ENCODE assay signal across 17 cellular contexts in the genomic region with DNA sequence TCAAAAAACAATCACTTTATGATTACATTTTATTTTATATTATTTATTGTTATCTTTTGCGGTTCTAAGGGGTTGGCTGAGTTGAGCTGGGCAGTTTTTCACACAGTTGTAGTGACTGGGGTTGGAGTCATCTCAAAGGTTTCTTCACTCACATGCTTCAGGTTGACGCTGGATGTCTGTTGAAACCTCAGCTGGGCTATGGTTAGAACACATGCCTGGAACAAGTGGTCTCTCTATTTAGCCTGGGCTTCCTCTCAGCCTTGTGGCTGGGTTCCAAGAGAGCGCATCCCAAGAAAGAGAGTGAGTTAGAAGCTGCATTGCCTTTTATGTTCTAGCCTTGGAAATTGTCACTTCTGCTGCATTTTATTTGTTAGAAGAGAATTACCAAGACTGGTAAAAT.
DNase-seq lines count a peak whose midpoint lies in the region; ATAC-seq and TF ChIP-seq lines count a peak whose summit lies in the region.
"Had no signal": no experiment of that assay in that cellular context is flagged by ENCODE, and none has a peak within 500 bp of the region (broad histone marks: within the 10 kb centered on the region; RNA-seq: fewer than 3 reads in every experiment).

No MANE protein-coding gene starts in this region.

- H3K4me3 ChIP-seq in fibroblast of mammary gland (ENCODE audit: control insufficient read depth, low read depth, low read length) (no peak overlapping the region), psoas muscle (no peak overlapping the region)
- H3K4me3 ChIP-seq: BLaER1 treated with 17β-estradiol and CSF1 and Interleukin-3, amounts not matched to agents 10 nM and 100 nM had no signal

- peaks cover 0 to 4% (median 0%) of the 10 kb centered on the region in 9 donors for H3K9me3 Mint-ChIP-seq in naive thymus-derived CD8-positive, alpha-beta T cell
- H3K9me3 Mint-ChIP-seq: CD8-positive, alpha-beta T cell; HFFc6 had no signal

- H3K36me3 ChIP-seq in psoas muscle (ENCODE audit: insufficient read depth in 1 of 2, low read depth in 1 of 2), result no peaks in the 10 kb centered on the region
- H3K36me3 ChIP-seq: BLaER1 treated with 17β-estradiol and CSF1 and Interleukin-3, amounts not matched to agents 10 nM and 100 nM had no signal

- H3K27me3 ChIP-seq in psoas muscle (ENCODE audit: insufficient read depth in 3 of 3, low read length in 2 of 3), result no peaks in the 10 kb centered on the region
- H3K27me3 ChIP-seq: BLaER1 treated with 17β-estradiol and CSF1 and Interleukin-3, amounts not matched to agents 10 nM and 100 nM had no signal

- in situ Hi-C loops in SK-MEL-5 (cut with HindIII; ENCODE audit: low pct_unique_long_range_greater_than_20kb, low sequenced_read_pairs), result no loop called here

- 71 to 79% (median 74%) methylated on average over 3 of the region's 3 CpGs for WGBS in psoas muscle, 3 donors

- H3K9me3 ChIP-seq in psoas muscle, result no peaks in the 10 kb centered on the region

- peak in 3 of 4 donors; percentile 47 to 88 (median 80) for ATAC-seq in psoas muscle
- no peak for ATAC-seq in naive thymus-derived CD8-positive, alpha-beta T cell
- ATAC-seq in HG03175 (IDR thresholded peaks at IDR 0.05; ENCODE audit: unreplicated experiment), result no peak
- ATAC-seq: CD8-positive, alpha-beta T cell; HCT116; HepG2 had no signal

- no peaks in the 10 kb centered on the region for H3K4me1 ChIP-seq in psoas muscle

- no peaks in the 10 kb centered on the region for H3K4me1 Mint-ChIP-seq in naive thymus-derived CD8-positive, alpha-beta T cell
- H3K4me1 Mint-ChIP-seq: B cell had no signal

- peaks cover 0 to 4% (median 0%) of the 10 kb centered on the region in 5 donors for H3K27me3 Mint-ChIP-seq in naive thymus-derived CD8-positive, alpha-beta T cell
- H3K27me3 Mint-ChIP-seq: B cell had no signal

- peak; percentile 14 for DNase-seq in SK-MEL-5 (ENCODE audit: low read depth, low spot score)
- peak; percentile 59 for DNase-seq in fibroblast of mammary gland (ENCODE audit: low read depth)
- no peak for DNase-seq in psoas muscle
- DNase-seq in naive thymus-derived CD8-positive, alpha-beta T cell, result no peak
- DNase-seq in stimulated activated CD8-positive, alpha-beta memory T cell treated with anti-CD3 and anti-CD28 coated beads, Interleukin-4, amount 100 ng/mL, for 48 hours, result no peak
- DNase-seq: Calu3; CD8-positive, alpha-beta T cell; DMS79 treated with DMSO at 0.1 percent for 48 hours; GF-D8; GOT3; H7; HFFc6 had no signal

- POLR2A ChIA-PET in naive thymus-derived CD8-positive, alpha-beta T cell (lab: Charles Lee), result no interaction called here

- TF ChIP-seq CTCF in fibroblast of mammary gland (conservative IDR thresholded peaks at IDR 0.05; ENCODE audit: control insufficient read depth, insufficient read depth, low read depth, low read length) (no peak), psoas muscle (IDR thresholded peaks at IDR 0.05) (no peak)

- H3K27ac Mint-ChIP-seq in naive thymus-derived CD8-positive, alpha-beta T cell, result no peak overlapping the region
- H3K27ac Mint-ChIP-seq: B cell; CD8-positive, alpha-beta T cell; HFFc6 had no signal

- no peak overlapping the region for H3K4me3 Mint-ChIP-seq in naive thymus-derived CD8-positive, alpha-beta T cell
- H3K4me3 Mint-ChIP-seq: B cell; CD8-positive, alpha-beta T cell; HFFc6 had no signal

- H3K36me3 Mint-ChIP-seq in naive thymus-derived CD8-positive, alpha-beta T cell, result no peaks in the 10 kb centered on the region
- H3K36me3 Mint-ChIP-seq: CD8-positive, alpha-beta T cell had no signal

- intact Hi-C loops in psoas muscle (cut with DNase I), result no loop called here

- no peak overlapping the region for H3K27ac ChIP-seq in psoas muscle
- H3K27ac ChIP-seq: BLaER1 treated with 17β-estradiol and CSF1 and Interleukin-3, amounts not matched to agents 10 nM and 100 nM had no signal

Comparison
In these comparisons a context has a peak if more than half of its experiments do, and no peak if none do; other contexts are left out.
1. DNase-seq: peak in SK-MEL-5 (single experiment) and fibroblast of mammary gland (single experiment); none in psoas muscle (0 of 2), naive thymus-derived CD8-positive, alpha-beta T cell (0 of 10) and stimulated activated CD8-positive, alpha-beta memory T cell treated with anti-CD3 and anti-CD28 coated beads, Interleukin-4, amount 100 ng/mL, for 48 hours (single experiment).
2. ATAC-seq: peak in psoas muscle (3 of 4); none in naive thymus-derived CD8-positive, alpha-beta T cell (0 of 2) and HG03175 (single experiment).